Comparison of ENCODE assay signal across 8 cellular contexts in genomic region chr6:26596579-26597388, GRCh38. TPM values are rescaled to one million over a fixed set of nuclear protein-coding genes. Genes with fewer than 3 reads are reported as not detected.
DNase-seq lines count a peak whose midpoint lies in the region; ATAC-seq and TF ChIP-seq lines count a peak whose summit lies in the region.

ABT1 (plus strand) TSS chr6:26596953; CDS start chr6:26596983, 30 bp downstream.

- H3K4me2 ChIP-seq in SK-N-SH, result peak within 1 kb of the TSS; percentile 91

- H3K27ac ChIP-seq in SK-N-SH (ENCODE audit: low read depth in 2 of 2, low read length in 1 of 2), result peak within 1 kb of the TSS; percentile 89 to 90
- peak within 1 kb of the TSS; percentile 75 for H3K27ac ChIP-seq in temporal lobe (ENCODE audit: low read depth, low read length)

- H3K27me3 ChIP-seq in GM06990 (replicated peaks; ENCODE audit: control insufficient read depth, insufficient read depth, low read length), result no peaks in the 10 kb centered on the region
- H3K27me3 ChIP-seq in SK-N-SH (ENCODE audit: insufficient read depth), result no peaks in the 10 kb centered on the region

- peaks cover 25% of the 10 kb centered on the region for H3K79me2 ChIP-seq in SK-N-SH (ENCODE audit: insufficient read depth)

- peak within 1 kb of the TSS; percentile 95 for H3K9ac ChIP-seq in SK-N-SH

- H3K4me3 ChIP-seq in GM06990 (replicated peaks; ENCODE audit: low read depth, low read length) (peak within 1 kb of the TSS; percentile 97), SK-N-SH (ENCODE audit: low read depth in 2 of 2, low read length in 1 of 2) (peak within 1 kb of the TSS; percentile 72 to 94)

- TF ChIP-seq RAD21 in SK-N-SH (IDR thresholded peaks at IDR 0.05; ENCODE audit: low read length), result no peak

- peaks cover 5 to 15% of the 10 kb centered on the region in 2 experiments; a peak in 3 of 4 replicates for H3K4me1 ChIP-seq in SK-N-SH (ENCODE audit: control insufficient read depth in 1 of 2, insufficient read depth in 2 of 2, low read depth in 1 of 2, low read length in 1 of 2)

- POLR2A ChIA-PET in SK-N-SH (lab: Yijun Ruan, JAX), result no interaction called here

- H3K36me3 ChIP-seq in GM06990 (ENCODE audit: control insufficient read depth, insufficient read depth, low read length) (peaks cover 8% of the 10 kb centered on the region), SK-N-SH (replicated peaks in 1 of 2; ENCODE audit: control insufficient read depth in 1 of 2, insufficient read depth in 2 of 2, low read length in 1 of 2) (peaks cover 21 to 25% of the 10 kb centered on the region in 2 experiments)

- H2AFZ ChIP-seq in SK-N-SH (ENCODE audit: low read depth), result peak within 1 kb of the TSS; percentile 88

- no peaks in the 10 kb centered on the region for H3K9me3 ChIP-seq in SK-N-SH

- peak; percentile 96 for DNase-seq in GM06990 (ENCODE audit: extremely low read depth, insufficient read length)
- peak; percentile 91 for DNase-seq in NCI-H1092 (lab: John Stamatoyannopoulos, UW)
- peak; percentile 96 for DNase-seq in SK-N-SH
- peak; percentile 97 for DNase-seq in activated naive CD4-positive, alpha-beta T cell treated with anti-CD3 and anti-CD28 coated beads, Interleukin-2, amount 50 U/mL, for 16 hours
- DNase-seq in globus pallidus (ENCODE audit: low spot score), result peak; percentile 97
- DNase-seq in nucleus accumbens (lab: John Stamatoyannopoulos, UW), result peak; percentile 73 to 99 (median 96)

- H3K9me2 ChIP-seq in SK-N-SH, result no peaks in the 10 kb centered on the region

- CTCF ChIA-PET in SK-N-SH (lab: Yijun Ruan, JAX), result interaction anchor here (0.8 to 7.9 kb wide), 13 partner anchors 11 to 495 kb away, joined by 3 to 183 read pairs (median 6); no protein-coding TSS in a partner anchor

- H3F3A ChIP-seq in SK-N-SH (replicated peaks; ENCODE audit: insufficient read depth), result peaks cover 27% of the 10 kb centered on the region

- no peaks in the 10 kb centered on the region for H4K20me1 ChIP-seq in SK-N-SH (ENCODE audit: insufficient read depth)

- ATAC-seq in HG02588 (IDR thresholded peaks at IDR 0.05; ENCODE audit: unreplicated experiment), result peak; percentile 71

- TF ChIP-seq CTCF in GM06990 (IDR thresholded peaks at IDR 0.05; ENCODE audit: insufficient read depth, low read length, poor library complexity, severe bottlenecking) (no peak), SK-N-SH (IDR thresholded peaks at IDR 0.05) (no peak)

- no peak; a peak in 1 of 4 replicates for TF ChIP-seq EP300 in SK-N-SH (IDR thresholded peaks at IDR 0.05; ENCODE audit: borderline replicate concordance in 1 of 2, low read depth in 1 of 2, low read length in 1 of 2)

- under 1% methylated on average over 31 of the region's 51 CpGs for WGBS in SK-N-SH (ENCODE audit: low lambda C conversion rate)

TF ChIP-seq in SK-N-SH, 30 proteins besides CTCF, POLR2A, EP300 and RAD21 (continues in another document):
- TF ChIP-seq MAX (IDR thresholded peaks at IDR 0.05; ENCODE audit: low read depth), result peak; percentile 95
- peak; percentile 32; the same call in 1 of the 2 replicates for TF ChIP-seq RCOR1 (IDR thresholded peaks at IDR 0.05; ENCODE audit: low read length)
- TF ChIP-seq FOSL2 (IDR thresholded peaks at IDR 0.05; ENCODE audit: borderline replicate concordance, low read depth), result peak; percentile 16; the same call in 1 of the 2 replicates
- TF ChIP-seq REST (IDR thresholded peaks at IDR 0.05; ENCODE audit: low read depth, low read length), result peak; percentile 53; the same call in 1 of the 2 replicates
- TF ChIP-seq YY1 (IDR thresholded peaks at IDR 0.05; ENCODE audit: low read depth), result peak; percentile 93
- no peak for TF ChIP-seq JUND (IDR thresholded peaks at IDR 0.05)
- TF ChIP-seq SMC3 (IDR thresholded peaks at IDR 0.05; ENCODE audit: low read depth, low read length), result no peak
- TF ChIP-seq TAF1 (IDR thresholded peaks at IDR 0.05; ENCODE audit: borderline replicate concordance, low read depth, low read length), result peak; percentile 89
- no peak for TF ChIP-seq TEAD4 (IDR thresholded peaks at IDR 0.05; ENCODE audit: borderline replicate concordance, insufficient read depth)
- TF ChIP-seq USF1 (IDR thresholded peaks at IDR 0.05; ENCODE audit: borderline replicate concordance, low read depth), result no peak
- TF ChIP-seq NRF1 (IDR thresholded peaks at IDR 0.05; ENCODE audit: low read depth, low read length), result no peak
- TF ChIP-seq SIN3A (IDR thresholded peaks at IDR 0.05; ENCODE audit: borderline replicate concordance, low read depth, low read length), result peak; percentile 94
- no peak for TF ChIP-seq RXRA (IDR thresholded peaks at IDR 0.05; ENCODE audit: borderline replicate concordance, low read depth)
- TF ChIP-seq CHD2 (IDR thresholded peaks at IDR 0.05; ENCODE audit: low read length, partially characterized antibody), result peak; percentile 86
- TF ChIP-seq ELF1 (IDR thresholded peaks at IDR 0.05), result peak; percentile 81
- peak; percentile 62; the same call in 1 of the 2 replicates for TF ChIP-seq FOXJ3 (CRISPR knock-in tag; IDR thresholded peaks at IDR 0.05)
- no peak for TF ChIP-seq FOXM1 (IDR thresholded peaks at IDR 0.05; ENCODE audit: low read depth)
- TF ChIP-seq PBX3 (IDR thresholded peaks at IDR 0.05), result peak; percentile 88
- TF ChIP-seq NFIC (IDR thresholded peaks at IDR 0.05; ENCODE audit: borderline replicate concordance), result peak; percentile 33; the same call in 1 of the 2 replicates
- no peak; the same call in 1 of the 2 replicates for TF ChIP-seq GATA2 (CRISPR knock-in tag; IDR thresholded peaks at IDR 0.05)
- peak; percentile 90 for TF ChIP-seq POLR2AphosphoS5 (IDR thresholded peaks at IDR 0.05; ENCODE audit: low read depth, low read length)
- peak; percentile 96 for TF ChIP-seq MXI1 (IDR thresholded peaks at IDR 0.05; ENCODE audit: low read depth, low read length)
- no peak for TF ChIP-seq MEF2A (IDR thresholded peaks at IDR 0.05; ENCODE audit: borderline replicate concordance, low read depth)
- TF ChIP-seq USF2 (IDR thresholded peaks at IDR 0.05; ENCODE audit: borderline replicate concordance, low read depth, low read length), result no peak
- no peak for TF ChIP-seq EZH2phosphoT487 (IDR thresholded peaks at IDR 0.05; ENCODE audit: borderline replicate concordance, low read depth)
- TF ChIP-seq TCF12 (IDR thresholded peaks at IDR 0.05), result peak; percentile 47; the same call in 1 of the 2 replicates

RNA-seq across cellular contexts. Expression of gene ABT1, which starts in this region (rescaled TPM):
- polyA plus RNA-seq in SK-N-SH (2012; rRNA removed), result 15.4 and 18.4 TPM in 2 replicates
- 10.1 and 15.2 TPM in 2 replicates for polyA plus RNA-seq in SK-N-SH (2012; cell fraction: cytosol; rRNA removed)
- 9.9 and 12.9 TPM in 2 replicates for polyA plus RNA-seq in SK-N-SH (2012; cell fraction: nucleus; rRNA removed)
- total RNA-seq in temporal lobe, result 6.9 TPM

Comparison
In these comparisons a context has a peak if more than half of its experiments do, and no peak if none do; other contexts are left out.
1. Peak in every context shown above with its lines: DNase-seq, ATAC-seq, H3K4me3 ChIP-seq and H3K27ac ChIP-seq.